Comparison of ENCODE assay signal across 8 cellular contexts in genomic region chr1:108661030-108661609, GRCh38. TPM values are rescaled to one million over a fixed set of nuclear protein-coding genes. Genes with fewer than 3 reads are reported as not detected.
DNase-seq lines count a peak whose midpoint lies in the region; ATAC-seq and TF ChIP-seq lines count a peak whose summit lies in the region.

Gene HENMT1 (minus strand): TSS chr1:108661093. CDS start chr1:108659884, 1,209 bp downstream.

- H3K9me3 ChIP-seq in iPS-15b (ENCODE audit: control insufficient read depth, insufficient read depth, low read length) (no peaks in the 10 kb centered on the region), skeletal muscle satellite cell (replicated peaks; ENCODE audit: low read length) (no peaks in the 10 kb centered on the region)

- intact Hi-C loops in T-helper 1 cell treated with Interleukin-12 subunit alpha and Interleukin-12 subunit beta and Interleukin-4 antibody, amounts not matched to agents 30 ng/mL and 1 ng/mL, for 36 hours (cut with micrococcal nuclease), result loop anchor here (1.0 to 5.0 kb wide), 5 partner anchors 15 to 459 kb away; partner anchors contain the start of gene SLC25A24

- H3K9ac ChIP-seq in iPS-15b (ENCODE audit: low read depth, low read length) (peak within 1 kb of the TSS; percentile 87), skeletal muscle satellite cell (ENCODE audit: low read depth, low read length) (peak within 1 kb of the TSS; percentile 82)

- no peak for TF ChIP-seq CTCF in astrocyte of the cerebellum (IDR thresholded peaks at IDR 0.05; ENCODE audit: low read depth, low read length, missing control alignments)

- DNase-seq in Ammon's horn (ENCODE audit: low spot score) (peak; percentile 52), astrocyte of the cerebellum (ENCODE audit: low read depth) (peak; percentile 26), DMS153 (lab: John Stamatoyannopoulos, UW) (no peak)

- peak within 1 kb of the TSS; percentile 43 for H3K4me3 ChIP-seq in astrocyte of the cerebellum (ENCODE audit: low read depth, low read length)
- peak within 1 kb of the TSS; percentile 68 for H3K4me3 ChIP-seq in iPS-15b (ENCODE audit: low read depth, low read length)
- H3K4me3 ChIP-seq in skeletal muscle satellite cell (ENCODE audit: low read length), result peak within 1 kb of the TSS; percentile 76

- peak within 1 kb of the TSS; percentile 94 for H3K4me2 ChIP-seq in skeletal muscle satellite cell (ENCODE audit: low read length)

- H3K27me3 ChIP-seq in iPS-15b (ENCODE audit: control insufficient read depth, insufficient read depth, low read length) (peaks cover 22% of the 10 kb centered on the region), skeletal muscle satellite cell (ENCODE audit: control insufficient read depth, insufficient read depth, low read length) (no peaks in the 10 kb centered on the region)

- H3K4me1 ChIP-seq in iPS-15b (ENCODE audit: control insufficient read depth, insufficient read depth, low read length), result no peaks in the 10 kb centered on the region
- H3K4me1 ChIP-seq in skeletal muscle satellite cell (ENCODE audit: control insufficient read depth, insufficient read depth, low read length), result peaks cover 9% of the 10 kb centered on the region

- peak; percentile 84 for ATAC-seq in GM19351 (IDR thresholded peaks at IDR 0.05; ENCODE audit: unreplicated experiment)
- peak; percentile 81 for ATAC-seq in HG03571 (IDR thresholded peaks at IDR 0.05; ENCODE audit: unreplicated experiment)

- in situ Hi-C loops in astrocyte of the cerebellum (cut with HindIII; ENCODE audit: low sequenced_read_pairs), result no loop called here

- no peaks in the 10 kb centered on the region for H3K36me3 ChIP-seq in iPS-15b (ENCODE audit: control insufficient read depth, insufficient read depth, low read length)
- no peaks in the 10 kb centered on the region for H3K36me3 ChIP-seq in skeletal muscle satellite cell (ENCODE audit: insufficient read depth, low read length)

RNA-seq across cellular contexts. Expression of gene HENMT1, which starts in this region (rescaled TPM):
- 17.8 and 22.7 TPM in 2 replicates for total RNA-seq in T-helper 1 cell treated with Interleukin-12 subunit alpha and Interleukin-12 subunit beta and Interleukin-4 antibody, amounts not matched to agents 30 ng/mL and 1 ng/mL, for 36 hours
- 1.8 and 3.9 TPM in 2 replicates for total RNA-seq in skeletal muscle satellite cell (2012; rRNA removed)
